Comparison of ENCODE assay signal across 17 cellular contexts in genomic region chr12:123401753-123402683, GRCh38. TPM values are rescaled to one million over a fixed set of nuclear protein-coding genes. Genes with fewer than 3 reads are reported as not detected.
DNase-seq lines count a peak whose midpoint lies in the region; ATAC-seq and TF ChIP-seq lines count a peak whose summit lies in the region.
"Had no signal": no experiment of that assay in that cellular context is flagged by ENCODE, and none has a peak within 500 bp of the region (broad histone marks: within the 10 kb centered on the region; RNA-seq: fewer than 3 reads in every experiment).

No MANE protein-coding gene starts in this region.

- peak overlapping the region; percentile 66 for H3K27ac Mint-ChIP-seq in central memory CD8-positive, alpha-beta T cell (ENCODE audit: low read depth)

- ATAC-seq in central memory CD8-positive, alpha-beta T cell (replicated peaks; ENCODE audit: extremely low read depth, poor library complexity, severe bottlenecking): no peak
- no peak for ATAC-seq in HG03196 (IDR thresholded peaks at IDR 0.05; ENCODE audit: unreplicated experiment)
- ATAC-seq: left cardiac atrium; Panc1; stimulated activated naive CD8-positive, alpha-beta T cell treated with anti-CD3 and anti-CD28 coated beads, Interleukin-15, amount 100 ng/mL, for 72 hours had no signal

- peaks cover 71 to 87% of the 10 kb centered on the region in 2 experiments for H3K36me3 ChIP-seq in HEK293 (ENCODE audit: control insufficient read depth in 2 of 2, insufficient read depth in 1 of 2, low read length in 2 of 2)
- peaks cover 49 to 96% (median 88%) of the 10 kb centered on the region in 4 donors for H3K36me3 ChIP-seq in stomach

- CTCF ChIA-PET in HEK293 (lab: Yijun Ruan, JAX): no interaction called here

- no peaks in the 10 kb centered on the region for H3K27me3 ChIP-seq in stomach
- H3K27me3 ChIP-seq: sigmoid colon had no signal

- no peak for TF ChIP-seq EP300 in stomach (IDR thresholded peaks at IDR 0.05)

- no peaks in the 10 kb centered on the region for H3K27me3 Mint-ChIP-seq in central memory CD8-positive, alpha-beta T cell
- H3K27me3 Mint-ChIP-seq: stimulated activated naive CD8-positive, alpha-beta T cell treated with anti-CD3 and anti-CD28 coated beads, Interleukin-15, amount 100 ng/mL, for 72 hours had no signal

- H3K4me3 Mint-ChIP-seq in central memory CD8-positive, alpha-beta T cell: no peak overlapping the region
- H3K4me3 Mint-ChIP-seq: stimulated activated naive CD8-positive, alpha-beta T cell treated with anti-CD3 and anti-CD28 coated beads, Interleukin-15, amount 100 ng/mL, for 72 hours had no signal

- H3K4me1 Mint-ChIP-seq in central memory CD8-positive, alpha-beta T cell: peaks cover 5% of the 10 kb centered on the region
- H3K4me1 Mint-ChIP-seq: stimulated activated naive CD8-positive, alpha-beta T cell treated with anti-CD3 and anti-CD28 coated beads, Interleukin-15, amount 100 ng/mL, for 72 hours had no signal

- TF ChIP-seq CTCF in HEK293 (tag by site-specific recombination; IDR thresholded peaks at IDR 0.05): no peak
- no peak for TF ChIP-seq CTCF in stomach (IDR thresholded peaks at IDR 0.05)

- H3K4me3 ChIP-seq in HEK293 (ENCODE audit: low read depth, low read length): no peak overlapping the region
- H3K4me3 ChIP-seq in stomach: no peak overlapping the region
- H3K4me3 ChIP-seq: sigmoid colon had no signal

- TF ChIP-seq POLR2A in stomach (IDR thresholded peaks at IDR 0.05): no peak

- intact Hi-C loops in stomach (cut with DNase I; ENCODE audit: low total_unique reads): no loop called here

- peaks cover 52% of the 10 kb centered on the region for H3K36me3 Mint-ChIP-seq in central memory CD8-positive, alpha-beta T cell (ENCODE audit: insufficient read depth)

- H3K9me3 ChIP-seq in HEK293 (ENCODE audit: control insufficient read depth, insufficient read depth, low read depth, low read length): no peaks in the 10 kb centered on the region
- H3K9me3 ChIP-seq in stomach: no peaks in the 10 kb centered on the region
- H3K9me3 ChIP-seq: sigmoid colon had no signal

- DNase-seq in central memory CD8-positive, alpha-beta T cell (ENCODE audit: low spot score in 2 of 2): no peak
- DNase-seq in iPS-NIHi11 (ENCODE audit: low spot score): peak; percentile 81
- no peak for DNase-seq in stomach
- no peak for DNase-seq in NCI-H2171 treated with DMSO at 0.1 percent for 48 hours (lab: John Stamatoyannopoulos, UW)
- no peak for DNase-seq in EL
- no peak for DNase-seq in NCI-H2107 (lab: John Stamatoyannopoulos, UW)
- DNase-seq: activated CD4-positive, alpha-beta T cell treated with anti-CD3 and anti-CD28 coated beads for 4 hours; activated gamma-delta T cell; amniotic stem cell; left cardiac atrium; NCI-H2171; sigmoid colon; stimulated activated CD4-positive, alpha-beta T cell treated with anti-CD3 and anti-CD28 coated beads, Interleukin-1b, Interleukin-23, amount 100 ng/mL, for 48 hours; stimulated activated naive CD8-positive, alpha-beta T cell treated with anti-CD3 and anti-CD28 coated beads, Interleukin-15, amount 100 ng/mL, for 72 hours had no signal

- H3K4me1 ChIP-seq in HEK293 (ENCODE audit: control insufficient read depth, insufficient read depth, low read length) (no peaks in the 10 kb centered on the region), stomach (peaks cover 21 to 53% (median 32%) of the 10 kb centered on the region in 4 donors)

- H3K9me3 Mint-ChIP-seq in central memory CD8-positive, alpha-beta T cell: no peaks in the 10 kb centered on the region
- H3K9me3 Mint-ChIP-seq: stimulated activated naive CD8-positive, alpha-beta T cell treated with anti-CD3 and anti-CD28 coated beads, Interleukin-15, amount 100 ng/mL, for 72 hours had no signal

- H3K27ac ChIP-seq in HEK293 (ENCODE audit: extremely low read depth, low read depth, low read length): 0 out of 2 replicates have a peak overlapping the region, but pooled peaks have one; percentile 9
- peak overlapping the region in 4 of 5 donors; percentile 8 to 28 (median 16) for H3K27ac ChIP-seq in stomach

- 79 to 89% (median 83%) methylated on average over 14 to 15 of the region's 15 CpGs for WGBS in stomach, 5 donors

- POLR2A ChIA-PET in HEK293 (lab: Yijun Ruan, JAX): no interaction called here

TF ChIP-seq in HEK293, 187 proteins besides CTCF, POLR2A, EP300 and RAD21:
- TF ChIP-seq ZNF121 (tag by site-specific recombination; IDR thresholded peaks at IDR 0.05) (0 out of 2 replicates have a peak, but pooled peaks have one; percentile 65), ELK4 (IDR thresholded peaks at IDR 0.05; ENCODE audit: borderline replicate concordance, low read depth, low read length) (no peak), ZNF571 (tag by site-specific recombination; IDR thresholded peaks at IDR 0.05) (no peak)

RNA-seq across cellular contexts. Expression of gene KMT5A, which starts 18.1 kb away (rescaled TPM):
- 10 to 100 TPM; 22.8 to 64.6 (median 46.1) TPM for total RNA-seq in stomach
- polyA plus RNA-seq in stomach: 10 to 100 TPM; 16.5 to 20.4 (median 16.6) TPM

RNA-seq across cellular contexts. Expression of gene RILPL2, which starts 34.5 kb away (rescaled TPM):
- total RNA-seq in stomach: 1 to 10 TPM; 2.0 to 5.3 (median 3.8) TPM
- polyA plus RNA-seq in stomach: 1 to 10 TPM; 4.6 to 5.9 (median 5.5) TPM

RNA-seq across cellular contexts. Expression of gene SBNO1, which starts 37.4 kb away (rescaled TPM):
- 10 to 100 TPM in 4 of 5 donors, 1 to 10 TPM in 1; 6.4 to 35.6 (median 17.7) TPM for total RNA-seq in stomach
- polyA plus RNA-seq in stomach: 1 to 10 TPM; 3.4 to 4.1 (median 3.6) TPM

RNA-seq across cellular contexts. Expression of gene SNRNP35, which starts 55.9 kb away (rescaled TPM):
- total RNA-seq in stomach: 10 to 100 TPM in 4 of 5 donors, 1 to 10 TPM in 1; 5.8 to 55.0 (median 22.8) TPM
- polyA plus RNA-seq in stomach: 10 to 100 TPM; 34.1 to 47.3 (median 45.8) TPM
